ENCODE assay signal across 15 cellular contexts in genomic region chr5:75034137-75034739, GRCh38. TPM values are rescaled to one million over a fixed set of nuclear protein-coding genes. Genes with fewer than 3 reads are reported as not detected.
DNase-seq lines count a peak whose midpoint lies in the region; ATAC-seq, FAIRE-seq and TF ChIP-seq lines count a peak whose summit lies in the region.
"Had no signal": no experiment of that assay in that cellular context is flagged by ENCODE, and none has a peak within 500 bp of the region (broad histone marks: within the 10 kb centered on the region; RNA-seq: fewer than 3 reads in every experiment).

No MANE protein-coding gene starts in this region.

- DNase-seq in NK-92 treated with Interleukin-12 subunit alpha and Interleukin-12 subunit beta, amount 100 ng/mL, for 24 hours (lab: John Stamatoyannopoulos, UW), result peak; percentile 75
- DNase-seq in NK-92 (lab: John Stamatoyannopoulos, UW; ENCODE audit: unreplicated experiment) (no peak), neuronal stem cell (ENCODE audit: low spot score) (no peak), pancreas (no peak), superior temporal gyrus (ENCODE audit: extremely low spot score) (no peak)
- DNase-seq in activated naive CD8-positive, alpha-beta T cell treated with anti-CD3 and anti-CD28 coated beads, Interleukin-2, amount 10 ng/mL, durations not matched to agents 7 days and 5 days, result peak; percentile 50
- DNase-seq: erythroblast, MG63, sigmoid colon had no signal

- H3K27me3 ChIP-seq in neuronal stem cell (ENCODE audit: control insufficient read depth in 3 of 3, insufficient read depth in 3 of 3, low read depth in 1 of 3, low read length in 3 of 3) (no peaks in the 10 kb centered on the region), pancreas (no peaks in the 10 kb centered on the region)
- H3K27me3 ChIP-seq: MG63, neutrophil, sigmoid colon had no signal

- H3K36me3 Mint-ChIP-seq in activated naive CD8-positive, alpha-beta T cell treated with anti-CD3 and anti-CD28 coated beads, Interleukin-2, amount 10 ng/mL, durations not matched to agents 7 days and 5 days, result peaks cover 29% of the 10 kb centered on the region
- H3K36me3 Mint-ChIP-seq: WTC11 had no signal

- H4K8ac ChIP-seq in neuronal stem cell (ENCODE audit: low read depth, low read length), result peak overlapping the region; percentile 84

- H3K9me3 Mint-ChIP-seq in activated naive CD8-positive, alpha-beta T cell treated with anti-CD3 and anti-CD28 coated beads, Interleukin-2, amount 10 ng/mL, durations not matched to agents 7 days and 5 days, result no peaks in the 10 kb centered on the region
- H3K9me3 Mint-ChIP-seq: WTC11 had no signal

- H2BK5ac ChIP-seq in neuronal stem cell (ENCODE audit: low read length), result no peak overlapping the region

- no peak overlapping the region for H3K18ac ChIP-seq in neuronal stem cell (ENCODE audit: low read length)

- no peaks in the 10 kb centered on the region for H3K79me1 ChIP-seq in neuronal stem cell (ENCODE audit: low read depth, low read length)

- H2BK12ac ChIP-seq in neuronal stem cell (ENCODE audit: low read length), result no peak overlapping the region

- H4K91ac ChIP-seq in neuronal stem cell (ENCODE audit: low read depth, low read length, poor library complexity), result no peak overlapping the region

- H2AK5ac ChIP-seq in neuronal stem cell (ENCODE audit: low read depth, low read length), result no peak overlapping the region

- no peak overlapping the region for H2BK120ac ChIP-seq in neuronal stem cell (ENCODE audit: low read depth, low read length)

- peak overlapping the region; percentile 28 for H3K27ac ChIP-seq in KOPT-K1 (ENCODE audit: low read depth, low read length, poor library complexity, severe bottlenecking)
- no peak overlapping the region for H3K27ac ChIP-seq in neuronal stem cell (replicated peaks; ENCODE audit: low read length)
- no peak overlapping the region for H3K27ac ChIP-seq in pancreas
- H3K27ac ChIP-seq: neutrophil, sigmoid colon had no signal

- TF ChIP-seq CTCF in pancreas (IDR thresholded peaks at IDR 0.05), result no peak

- H3K4ac ChIP-seq in neuronal stem cell (ENCODE audit: low read length), result no peak overlapping the region

- no peak overlapping the region for H2AFZ ChIP-seq in neuronal stem cell (ENCODE audit: low read length)

- POLR2A ChIA-PET in activated naive CD8-positive, alpha-beta T cell treated with anti-CD3 and anti-CD28 coated beads, Interleukin-2, amount 10 ng/mL, durations not matched to agents 7 days and 5 days (lab: Charles Lee), result interaction anchor here (0.9 to 2.0 kb wide), 5 partner anchors 16 to 202 kb away, joined by 3 to 13 read pairs (median 5); partner anchors contain the start of gene GCNT4

- H3K23ac ChIP-seq in neuronal stem cell (ENCODE audit: low read depth, low read length, poor library complexity), result peak overlapping the region; percentile 19

- H3K9me3 ChIP-seq in KOPT-K1 (ENCODE audit: insufficient read depth, low read length, poor library complexity, severe bottlenecking), result no peaks in the 10 kb centered on the region
- no peaks in the 10 kb centered on the region for H3K9me3 ChIP-seq in neuronal stem cell (replicated peaks in 1 of 2; ENCODE audit: control insufficient read depth in 2 of 2, insufficient read depth in 1 of 2, low read depth in 1 of 2, low read length in 2 of 2)
- H3K9me3 ChIP-seq in pancreas, result no peaks in the 10 kb centered on the region
- H3K9me3 ChIP-seq: MG63, neutrophil, sigmoid colon had no signal

- no peak overlapping the region for H3K9ac ChIP-seq in neuronal stem cell (ENCODE audit: low read depth, low read length, poor library complexity)

- intact Hi-C loops in pancreas (cut with DNase I), result no loop called here

- no peak for FAIRE-seq in pancreas (lab: Jason Lieb, UNC)
- FAIRE-seq: A204.1 had no signal

- peak; percentile 98 for ATAC-seq in activated naive CD8-positive, alpha-beta T cell treated with anti-CD3 and anti-CD28 coated beads, Interleukin-2, amount 10 ng/mL, durations not matched to agents 7 days and 5 days (ENCODE audit: low read depth)
- ATAC-seq in HG02759 (IDR thresholded peaks at IDR 0.05; ENCODE audit: unreplicated experiment) (no peak), pancreas (no peak)
- ATAC-seq: WTC11 had no signal

- H3K4me1 ChIP-seq in neuronal stem cell (ENCODE audit: control insufficient read depth in 2 of 2, insufficient read depth in 1 of 2, low read depth in 1 of 2, low read length in 2 of 2), result no peaks in the 10 kb centered on the region
- peaks cover 0 to 8% (median 5%) of the 10 kb centered on the region in 3 donors for H3K4me1 ChIP-seq in pancreas
- H3K4me1 ChIP-seq: sigmoid colon had no signal

- no peaks in the 10 kb centered on the region for H3K27me3 Mint-ChIP-seq in activated naive CD8-positive, alpha-beta T cell treated with anti-CD3 and anti-CD28 coated beads, Interleukin-2, amount 10 ng/mL, durations not matched to agents 7 days and 5 days

- H3K4me3 Mint-ChIP-seq in activated naive CD8-positive, alpha-beta T cell treated with anti-CD3 and anti-CD28 coated beads, Interleukin-2, amount 10 ng/mL, durations not matched to agents 7 days and 5 days, result peak overlapping the region; percentile 19
- H3K4me3 Mint-ChIP-seq: WTC11 had no signal

- no peak overlapping the region for H2BK15ac ChIP-seq in neuronal stem cell (ENCODE audit: low read length)

- peak overlapping the region; percentile 70 for H3K27ac Mint-ChIP-seq in activated naive CD8-positive, alpha-beta T cell treated with anti-CD3 and anti-CD28 coated beads, Interleukin-2, amount 10 ng/mL, durations not matched to agents 7 days and 5 days
- H3K27ac Mint-ChIP-seq: WTC11 had no signal

- no CpG with 5 or more reads among the region's 6 CpGs for WGBS in neuronal stem cell (ENCODE audit: extremely low coverage in 2 of 2, insufficient read length in 2 of 2, insufficient replicate concordance in 1 of 2), 2 donors
- 85 to 86% methylated on average over 6 of the region's 6 CpGs for WGBS in pancreas, 2 donors

- H3K4me2 ChIP-seq in neuronal stem cell (ENCODE audit: insufficient read depth, low read length, poor library complexity, severe bottlenecking), result no peak overlapping the region

- H3K4me3 ChIP-seq in neuronal stem cell (ENCODE audit: low read length in 2 of 2) (no peak overlapping the region), pancreas (no peak overlapping the region)
- H3K4me3 ChIP-seq: MG63, sigmoid colon had no signal

- peaks cover 20% of the 10 kb centered on the region for H3K4me1 Mint-ChIP-seq in activated naive CD8-positive, alpha-beta T cell treated with anti-CD3 and anti-CD28 coated beads, Interleukin-2, amount 10 ng/mL, durations not matched to agents 7 days and 5 days

- H3K36me3 ChIP-seq in KOPT-K1 (ENCODE audit: insufficient read depth, low read length), result no peaks in the 10 kb centered on the region
- no peaks in the 10 kb centered on the region for H3K36me3 ChIP-seq in neuronal stem cell (replicated peaks in 1 of 2; ENCODE audit: control insufficient read depth in 2 of 2, insufficient read depth in 2 of 2, low read length in 2 of 2)
- H3K36me3 ChIP-seq in pancreas, result no peaks in the 10 kb centered on the region
- H3K36me3 ChIP-seq: MG63, neutrophil had no signal

- H3K14ac ChIP-seq in neuronal stem cell (ENCODE audit: low read length), result no peak overlapping the region

RNA-seq across cellular contexts. Expression of gene GCNT4, which starts 18.1 kb away (rescaled TPM):
- 1 to 10 TPM; 5.3 to 6.0 TPM for total RNA-seq in activated naive CD8-positive, alpha-beta T cell treated with anti-CD3 and anti-CD28 coated beads, Interleukin-2, amount 10 ng/mL, durations not matched to agents 7 days and 5 days
- 0.36 TPM for polyA plus RNA-seq in neuronal stem cell (2013, experiment 1 of 2)
- 0.33 TPM for polyA plus RNA-seq in neuronal stem cell (2013, experiment 2 of 2)
- total RNA-seq in pancreas, result 1 to 10 TPM; 1.5 to 6.4 (median 2.8) TPM
- 1 to 10 TPM; 1.7 to 3.2 TPM for polyA plus RNA-seq in pancreas
- total RNA-seq: OCI-LY7 had no signal

Comparison
In these comparisons a context has a peak if more than half of its experiments do, and no peak if none do; other contexts are left out.
1. DNase-seq: peak in NK-92 treated with Interleukin-12 subunit alpha and Interleukin-12 subunit beta, amount 100 ng/mL, for 24 hours (single experiment) and activated naive CD8-positive, alpha-beta T cell treated with anti-CD3 and anti-CD28 coated beads, Interleukin-2, amount 10 ng/mL, durations not matched to agents 7 days and 5 days (single experiment); none in NK-92 (single experiment), neuronal stem cell (single experiment), pancreas (0 of 6) and superior temporal gyrus (single experiment).